ENCODE assay signal across 1 cellular context in the genomic region with DNA sequence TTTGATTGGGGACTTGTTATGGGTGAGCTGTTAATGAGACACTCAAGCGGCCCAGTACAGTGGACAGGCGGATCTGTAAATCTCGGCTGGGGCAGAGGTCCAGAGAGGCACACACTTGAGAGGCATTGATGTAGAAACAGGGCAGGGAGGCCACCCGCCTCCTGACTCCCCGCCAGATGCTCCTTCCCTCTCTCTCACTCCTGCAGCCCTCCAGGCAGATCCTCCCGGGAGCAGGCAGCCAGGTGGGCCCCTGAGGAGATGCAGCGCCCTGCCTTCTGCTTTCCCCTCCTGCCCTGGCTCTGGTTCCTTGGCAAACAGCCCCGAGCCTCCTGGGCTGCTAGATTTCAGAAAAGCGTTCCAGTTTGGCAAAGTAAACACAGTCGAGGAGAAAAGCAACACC.
TF ChIP-seq lines count a peak whose summit lies in the region.

No MANE protein-coding gene starts in this region.

TF ChIP-seq in SK-N-SH, 30 proteins besides CTCF, POLR2A, EP300 and RAD21 (continued from another document):
- TF ChIP-seq, protein P1, sequence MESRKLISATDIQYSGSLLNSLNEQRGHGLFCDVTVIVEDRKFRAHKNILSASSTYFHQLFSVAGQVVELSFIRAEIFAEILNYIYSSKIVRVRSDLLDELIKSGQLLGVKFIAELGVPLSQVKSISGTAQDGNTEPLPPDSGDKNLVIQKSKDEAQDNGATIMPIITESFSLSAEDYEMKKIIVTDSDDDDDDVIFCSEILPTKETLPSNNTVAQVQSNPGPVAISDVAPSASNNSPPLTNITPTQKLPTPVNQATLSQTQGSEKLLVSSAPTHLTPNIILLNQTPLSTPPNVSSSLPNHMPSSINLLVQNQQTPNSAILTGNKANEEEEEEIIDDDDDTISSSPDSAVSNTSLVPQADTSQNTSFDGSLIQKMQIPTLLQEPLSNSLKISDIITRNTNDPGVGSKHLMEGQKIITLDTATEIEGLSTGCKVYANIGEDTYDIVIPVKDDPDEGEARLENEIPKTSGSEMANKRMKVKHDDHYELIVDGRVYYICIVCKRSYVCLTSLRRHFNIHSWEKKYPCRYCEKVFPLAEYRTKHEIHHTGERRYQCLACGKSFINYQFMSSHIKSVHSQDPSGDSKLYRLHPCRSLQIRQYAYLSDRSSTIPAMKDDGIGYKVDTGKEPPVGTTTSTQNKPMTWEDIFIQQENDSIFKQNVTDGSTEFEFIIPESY (IDR thresholded peaks at IDR 0.05; ENCODE audit: borderline replicate concordance, low read depth), result no peak
- TF ChIP-seq TEAD4 (IDR thresholded peaks at IDR 0.05; ENCODE audit: borderline replicate concordance, insufficient read depth), result no peak
- no peak for TF ChIP-seq FOXJ3 (CRISPR knock-in tag; IDR thresholded peaks at IDR 0.05)
- TF ChIP-seq JUND (IDR thresholded peaks at IDR 0.05), result no peak
- TF ChIP-seq RCOR1 (IDR thresholded peaks at IDR 0.05; ENCODE audit: low read length), result no peak
- no peak for TF ChIP-seq EZH2phosphoT487 (IDR thresholded peaks at IDR 0.05; ENCODE audit: borderline replicate concordance, low read depth)
